Comparison of ENCODE assay signal across 28 cellular contexts in the genomic region with DNA sequence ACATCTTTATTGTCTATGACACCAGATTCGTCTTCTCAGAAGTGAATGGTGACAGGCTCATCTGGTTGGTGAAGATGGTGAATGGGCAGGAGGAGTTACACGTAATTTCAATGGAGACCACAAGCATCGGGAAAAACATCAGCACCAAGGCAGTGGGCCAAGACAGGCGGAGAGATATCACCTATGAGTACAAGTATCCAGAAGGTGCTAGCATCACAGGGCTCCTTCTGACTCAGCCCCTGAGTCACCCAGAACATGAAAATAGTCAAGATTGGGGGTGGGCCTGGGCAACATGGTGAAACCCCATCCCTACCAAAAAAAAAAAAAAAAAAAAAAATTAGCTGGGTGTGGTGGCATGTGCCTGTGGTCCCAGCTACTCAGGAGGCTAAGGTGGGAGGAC. TPM values are rescaled to one million over a fixed set of nuclear protein-coding genes. Genes with fewer than 3 reads are reported as not detected.
DNase-seq lines count a peak whose midpoint lies in the region; ATAC-seq and TF ChIP-seq lines count a peak whose summit lies in the region.
"Had no signal": no experiment of that assay in that cellular context is flagged by ENCODE, and none has a peak within 500 bp of the region (broad histone marks: within the 10 kb centered on the region; RNA-seq: fewer than 3 reads in every experiment).

No MANE protein-coding gene starts in this region.

- H3K27me3 Mint-ChIP-seq in activated CD4-positive, alpha-beta T cell treated with anti-CD3 and anti-CD28 coated beads for 36 hours: peaks cover 19% of the 10 kb centered on the region

- H3K4me3 Mint-ChIP-seq in activated CD4-positive, alpha-beta T cell treated with anti-CD3 and anti-CD28 coated beads for 36 hours: no peak overlapping the region
- H3K4me3 Mint-ChIP-seq: activated naive CD4-positive, alpha-beta T cell treated with anti-CD3 and anti-CD28 coated beads, Interleukin-2, amount 50 U/mL, for 24 hours; CD4-positive, alpha-beta T cell; central memory CD8-positive, alpha-beta T cell; nephron progenitor cell had no signal

- no peaks in the 10 kb centered on the region for H3K9me3 Mint-ChIP-seq in activated CD4-positive, alpha-beta T cell treated with anti-CD3 and anti-CD28 coated beads for 36 hours (ENCODE audit: low read depth)
- H3K9me3 Mint-ChIP-seq: activated naive CD4-positive, alpha-beta T cell treated with anti-CD3 and anti-CD28 coated beads, Interleukin-2, amount 50 U/mL, for 24 hours; central memory CD8-positive, alpha-beta T cell had no signal

- no peak overlapping the region for H3K27ac Mint-ChIP-seq in activated CD4-positive, alpha-beta T cell treated with anti-CD3 and anti-CD28 coated beads for 36 hours
- H3K27ac Mint-ChIP-seq: activated naive CD4-positive, alpha-beta T cell treated with anti-CD3 and anti-CD28 coated beads, Interleukin-2, amount 50 U/mL, for 24 hours; CD4-positive, alpha-beta T cell; nephron progenitor cell had no signal

- peak; percentile 61 for DNase-seq in activated CD4-positive, alpha-beta T cell treated with anti-CD3 and anti-CD28 coated beads for 36 hours
- DNase-seq in activated CD4-positive, alpha-beta T cell treated with anti-CD3 and anti-CD28 coated beads for 4 hours: no peak
- peak; percentile 7 to 11 for DNase-seq in stimulated activated CD4-positive, alpha-beta T cell treated with anti-CD3 and anti-CD28 coated beads, Interleukin-15, amount 100 ng/mL, for 48 hours (ENCODE audit: low read depth in 2 of 2)
- no peak for DNase-seq in stimulated activated CD4-positive, alpha-beta T cell treated with anti-CD3 and anti-CD28 coated beads, Interleukin-12 subunit alpha, Interleukin-12 subunit beta, amount 100 ng/mL, for 4 hours
- DNase-seq in fibroblast of mammary gland (ENCODE audit: low read depth) (peak; percentile 71), LoVo (ENCODE audit: low spot score) (no peak), SHP77 (lab: John Stamatoyannopoulos, UW) (no peak)
- DNase-seq: 8988T; activated CD4-positive, alpha-beta T cell treated with anti-CD3 and anti-CD28 coated beads, Interleukin-2, amount 50 U/mL, for 1 hour; activated CD8-positive, alpha-beta memory T cell treated with anti-CD3 and anti-CD28 coated beads, Interleukin-2, amount 50 U/mL, for 48 hours; CD4-positive, alpha-beta T cell; dorsolateral prefrontal cortex; NCI-H510A; nephron progenitor cell; pancreas; PC-9; T-helper 1 cell had no signal

- intact Hi-C loops in activated CD4-positive, alpha-beta T cell treated with anti-CD3 and anti-CD28 coated beads for 36 hours (cut with DNase I, micrococcal nuclease): no loop called here

- H3K36me3 Mint-ChIP-seq in activated CD4-positive, alpha-beta T cell treated with anti-CD3 and anti-CD28 coated beads for 36 hours (ENCODE audit: low read depth): no peaks in the 10 kb centered on the region

- CTCF ChIA-PET in activated CD4-positive, alpha-beta T cell treated with anti-CD3 and anti-CD28 coated beads for 36 hours (lab: Charles Lee): interaction anchor here (1.3 kb wide), 1 partner anchor 374 kb away, joined by 6 read pairs; no protein-coding TSS in a partner anchor

- ATAC-seq in activated CD4-positive, alpha-beta T cell treated with anti-CD3 and anti-CD28 coated beads for 36 hours: peak; percentile 93
- ATAC-seq in HG03439 (IDR thresholded peaks at IDR 0.05; ENCODE audit: unreplicated experiment): no peak
- ATAC-seq: HCT116, pancreas had no signal

- POLR2A ChIA-PET in activated CD4-positive, alpha-beta T cell treated with anti-CD3 and anti-CD28 coated beads for 36 hours (lab: Charles Lee): no interaction called here

- no peak for TF ChIP-seq CTCF in fibroblast of mammary gland (conservative IDR thresholded peaks at IDR 0.05; ENCODE audit: control insufficient read depth, insufficient read depth, low read depth, low read length)

- H3K4me1 Mint-ChIP-seq in activated CD4-positive, alpha-beta T cell treated with anti-CD3 and anti-CD28 coated beads for 36 hours: peaks cover 3% of the 10 kb centered on the region
- H3K4me1 Mint-ChIP-seq: activated naive CD4-positive, alpha-beta T cell treated with anti-CD3 and anti-CD28 coated beads, Interleukin-2, amount 50 U/mL, for 24 hours; central memory CD8-positive, alpha-beta T cell had no signal

- H3K4me3 ChIP-seq in fibroblast of mammary gland (ENCODE audit: control insufficient read depth, low read depth, low read length): no peak overlapping the region
- H3K4me3 ChIP-seq: dorsolateral prefrontal cortex, lung, pancreas, PC-9, SJSA1, smooth muscle cell, tibial nerve had no signal

RNA-seq across cellular contexts. Expression of a gene that starts 32.6 kb away (rescaled TPM):
- total RNA-seq in activated CD4-positive, alpha-beta T cell treated with anti-CD3 and anti-CD28 coated beads for 36 hours: not detected
- total RNA-seq: CD4-positive, alpha-beta T cell; G401; kidney epithelial cell; lung; mucosa of gallbladder; pancreas; smooth muscle cell; tibial nerve had no signal

RNA-seq across cellular contexts. Expression of a gene that starts 45.3 kb away (rescaled TPM):
- total RNA-seq in activated CD4-positive, alpha-beta T cell treated with anti-CD3 and anti-CD28 coated beads for 36 hours: 10 to 100 TPM in 1 of 2 experiments, 1 to 10 TPM in 1; 7.6 to 10.9 TPM

Comparison
In these comparisons a context has a peak if more than half of its experiments do, and no peak if none do; other contexts are left out.
1. DNase-seq: peak in activated CD4-positive, alpha-beta T cell treated with anti-CD3 and anti-CD28 coated beads for 36 hours (single experiment), stimulated activated CD4-positive, alpha-beta T cell treated with anti-CD3 and anti-CD28 coated beads, Interleukin-15, amount 100 ng/mL, for 48 hours (2 of 2) and fibroblast of mammary gland (single experiment); none in activated CD4-positive, alpha-beta T cell treated with anti-CD3 and anti-CD28 coated beads for 4 hours (0 of 2), stimulated activated CD4-positive, alpha-beta T cell treated with anti-CD3 and anti-CD28 coated beads, Interleukin-12 subunit alpha, Interleukin-12 subunit beta, amount 100 ng/mL, for 4 hours (single experiment), LoVo (single experiment) and SHP77 (0 of 2).